ENCODE assay signal across 8 cellular contexts in the genomic region with DNA sequence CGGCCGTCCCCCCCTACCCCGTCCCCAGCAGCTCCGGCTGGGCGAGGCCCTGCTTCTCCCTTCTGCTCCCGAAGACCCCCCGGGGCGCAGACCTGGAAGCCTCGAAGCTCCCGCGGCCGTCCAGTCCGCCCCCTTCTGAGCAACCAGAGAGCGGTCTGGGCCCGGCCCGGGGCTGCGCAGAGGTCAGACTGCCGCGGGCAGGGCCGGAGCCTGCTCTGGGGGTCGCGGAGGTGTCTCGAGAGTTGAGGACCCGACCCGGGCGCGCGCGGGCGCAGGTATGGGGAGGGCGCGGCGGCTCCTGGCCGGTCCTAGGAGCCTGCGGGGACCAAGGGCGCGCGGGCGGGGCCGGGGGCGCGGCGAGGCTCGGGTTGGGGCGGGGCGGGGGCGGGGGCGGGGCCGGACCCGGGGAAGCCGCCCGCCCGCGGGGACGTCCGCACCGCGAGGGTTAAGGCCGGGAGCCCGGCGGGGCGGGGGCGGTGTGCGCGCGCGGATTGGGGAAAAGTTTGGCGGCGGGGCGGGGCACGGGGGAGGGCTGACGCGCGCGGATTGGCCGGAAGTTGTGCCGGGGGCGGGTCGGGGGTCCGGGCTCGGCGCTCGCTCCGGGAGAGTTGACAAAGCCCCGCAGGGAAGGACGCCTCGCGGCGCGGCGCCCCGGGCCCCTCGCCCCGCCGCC. TPM values are rescaled to one million over a fixed set of nuclear protein-coding genes. Genes with fewer than 3 reads are reported as not detected.
DNase-seq lines count a peak whose midpoint lies in the region; ATAC-seq, FAIRE-seq and TF ChIP-seq lines count a peak whose summit lies in the region.

A gene with protein sequence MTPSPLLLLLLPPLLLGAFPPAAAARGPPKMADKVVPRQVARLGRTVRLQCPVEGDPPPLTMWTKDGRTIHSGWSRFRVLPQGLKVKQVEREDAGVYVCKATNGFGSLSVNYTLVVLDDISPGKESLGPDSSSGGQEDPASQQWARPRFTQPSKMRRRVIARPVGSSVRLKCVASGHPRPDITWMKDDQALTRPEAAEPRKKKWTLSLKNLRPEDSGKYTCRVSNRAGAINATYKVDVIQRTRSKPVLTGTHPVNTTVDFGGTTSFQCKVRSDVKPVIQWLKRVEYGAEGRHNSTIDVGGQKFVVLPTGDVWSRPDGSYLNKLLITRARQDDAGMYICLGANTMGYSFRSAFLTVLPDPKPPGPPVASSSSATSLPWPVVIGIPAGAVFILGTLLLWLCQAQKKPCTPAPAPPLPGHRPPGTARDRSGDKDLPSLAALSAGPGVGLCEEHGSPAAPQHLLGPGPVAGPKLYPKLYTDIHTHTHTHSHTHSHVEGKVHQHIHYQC (plus strand): TSS at position 605 of the 673 bp plus-strand sequence. CDS start 860 bp downstream, outside the sequence.

- H4K20me1 ChIP-seq in neural cell (ENCODE audit: insufficient read depth), result no peaks in the 10 kb centered on the region

- no peak for TF ChIP-seq POLR2A in GM12892 (IDR thresholded peaks at IDR 0.05; ENCODE audit: low read depth, low read length)

- no peaks in the 10 kb centered on the region for H3K9me3 ChIP-seq in neural cell (ENCODE audit: low read length)

- H3K79me2 ChIP-seq in neural cell (replicated peaks; ENCODE audit: insufficient read depth, low read length), result no peaks in the 10 kb centered on the region

- TF ChIP-seq EP300 in neural cell (conservative IDR thresholded peaks at IDR 0.05; ENCODE audit: poor library complexity, severe bottlenecking), result no peak

- DNase-seq in GM12892 (ENCODE audit: insufficient read length) (peak; percentile 91), RPMI8226 (peak; percentile 91), fibroblast of the aortic adventitia (ENCODE audit: low read depth) (peak; percentile 77), inferior parietal cortex (ENCODE audit: extremely low spot score) (no peak)
- DNase-seq in activated effector memory CD4-positive, alpha-beta T cell treated with Interleukin-2 at 50 U/mL for 16 hours, result peak; percentile 89
- peak; percentile 90 for DNase-seq in stimulated activated naive CD4-positive, alpha-beta T cell treated with Interleukin-2 at 50 U/mL for 16 hours (lab: John Stamatoyannopoulos, UW)

- no peaks in the 10 kb centered on the region for H3F3A ChIP-seq in neural cell (ENCODE audit: insufficient read depth, low read length, poor library complexity, severe bottlenecking)

- no peaks in the 10 kb centered on the region for H3K36me3 ChIP-seq in neural cell (ENCODE audit: insufficient read depth, low read length)

- no peak for TF ChIP-seq RAD21 in neural cell (conservative IDR thresholded peaks at IDR 0.05)

- ATAC-seq in HG03135 (IDR thresholded peaks at IDR 0.05; ENCODE audit: unreplicated experiment), result peak; percentile 35

- FAIRE-seq in GM12892 (lab: Jason Lieb, UNC), result no peak

- peak within 1 kb of the TSS; percentile 62 for H3K4me3 ChIP-seq in fibroblast of the aortic adventitia (ENCODE audit: low read depth, low read length)
- H3K4me3 ChIP-seq in neural cell (ENCODE audit: low read length), result peak within 1 kb of the TSS; percentile 59

- no peak within 1 kb of the TSS for H2AFZ ChIP-seq in neural cell (ENCODE audit: low read depth, low read length)

- H3K9me2 ChIP-seq in neural cell (ENCODE audit: insufficient read depth, low read length), result no peaks in the 10 kb centered on the region

- no peak within 1 kb of the TSS for H3K9ac ChIP-seq in neural cell (ENCODE audit: low read length)

- no peak within 1 kb of the TSS for H3K27ac ChIP-seq in neural cell (ENCODE audit: low read length)

- TF ChIP-seq CTCF in fibroblast of the aortic adventitia (IDR thresholded peaks at IDR 0.05; ENCODE audit: insufficient read depth, low read length) (no peak), neural cell (IDR thresholded peaks at IDR 0.05; ENCODE audit: poor library complexity, severe bottlenecking) (no peak)

- no peak within 1 kb of the TSS for H3K4me2 ChIP-seq in neural cell (ENCODE audit: low read length)

- peaks cover 37% of the 10 kb centered on the region for H3K27me3 ChIP-seq in neural cell (ENCODE audit: insufficient read depth, low read depth, low read length)

TF ChIP-seq in neural cell, 6 proteins besides CTCF, POLR2A, EP300 and RAD21:
- TF ChIP-seq TAF1 (IDR thresholded peaks at IDR 0.05; ENCODE audit: low read depth), result no peak
- TF ChIP-seq EZH2 (IDR thresholded peaks at IDR 0.05; ENCODE audit: borderline replicate concordance, insufficient read depth, low read length, poor library complexity, severe bottlenecking), result peak; percentile 4

RNA-seq across cellular contexts. Expression of the gene that starts here (rescaled TPM):
- 0.89 TPM for polyA plus RNA-seq in GM12892 (2012; ENCODE audit: missing spikeins)
- total RNA-seq in fibroblast of the aortic adventitia (ENCODE audit: low replicate concordance), result 14.1 and 27.4 TPM in 2 replicates
- 0.97 and 3.3 TPM in 2 replicates for polyA plus RNA-seq in neural cell
- 0.46 and 0.73 TPM in 2 replicates for polyA minus RNA-seq in neural cell
